ENCODE assay signal across 1 cellular context in genomic region chr12:57454213-57454565, GRCh38.
TF ChIP-seq lines count a peak whose summit lies in the region.

No MANE protein-coding gene starts in this region.

TF ChIP-seq in IMR-90, 13 proteins besides CTCF, POLR2A, EP300 and RAD21:
- TF ChIP-seq USF2 (IDR thresholded peaks at IDR 0.05; ENCODE audit: low read depth, low read length) (no peak), SMC3 (IDR thresholded peaks at IDR 0.05; ENCODE audit: low read depth, low read length) (no peak), CEBPB (IDR thresholded peaks at IDR 0.05; ENCODE audit: low read depth, low read length) (no peak), ELK1 (IDR thresholded peaks at IDR 0.05; ENCODE audit: borderline replicate concordance, low read depth, low read length) (no peak), MAZ (IDR thresholded peaks at IDR 0.05; ENCODE audit: borderline replicate concordance, low read depth, low read length) (no peak), FOS (IDR thresholded peaks at IDR 0.05; ENCODE audit: low read depth, low read length) (no peak), NFE2L2 (IDR thresholded peaks at IDR 0.05; ENCODE audit: low read depth, low read length) (no peak), MAFK (IDR thresholded peaks at IDR 0.05; ENCODE audit: low read depth, low read length) (no peak), BHLHE40 (IDR thresholded peaks at IDR 0.05; ENCODE audit: low read depth, low read length) (no peak), RCOR1 (IDR thresholded peaks at IDR 0.05; ENCODE audit: insufficient replicate concordance, low read length) (no peak), MXI1 (IDR thresholded peaks at IDR 0.05; ENCODE audit: borderline replicate concordance, low read depth, low read length) (no peak), RFX5 (IDR thresholded peaks at IDR 0.05; ENCODE audit: low read depth, low read length) (no peak), CHD1 (IDR thresholded peaks at IDR 0.05; ENCODE audit: low read depth, low read length) (no peak)
